2 cellular contexts compared by ENCODE assay signal in genomic region chr2:73168348-73168747, GRCh38.
TF ChIP-seq lines count a peak whose summit lies in the region.

No MANE protein-coding gene starts in this region.

TF ChIP-seq in HEK293, 187 proteins besides CTCF, POLR2A, EP300 and RAD21:
- peak; percentile 78 for TF ChIP-seq ZNF366 (tag by site-specific recombination; conservative IDR thresholded peaks at IDR 0.05)

TF ChIP-seq in K562, 482 proteins besides CTCF, POLR2A, EP300 and RAD21:
- TF ChIP-seq ZNF512 (tag; IDR thresholded peaks at IDR 0.05), result peak; percentile 67; the same call in 1 of the 2 replicates
